ENCODE assay signal across 16 cellular contexts in the genomic region with DNA sequence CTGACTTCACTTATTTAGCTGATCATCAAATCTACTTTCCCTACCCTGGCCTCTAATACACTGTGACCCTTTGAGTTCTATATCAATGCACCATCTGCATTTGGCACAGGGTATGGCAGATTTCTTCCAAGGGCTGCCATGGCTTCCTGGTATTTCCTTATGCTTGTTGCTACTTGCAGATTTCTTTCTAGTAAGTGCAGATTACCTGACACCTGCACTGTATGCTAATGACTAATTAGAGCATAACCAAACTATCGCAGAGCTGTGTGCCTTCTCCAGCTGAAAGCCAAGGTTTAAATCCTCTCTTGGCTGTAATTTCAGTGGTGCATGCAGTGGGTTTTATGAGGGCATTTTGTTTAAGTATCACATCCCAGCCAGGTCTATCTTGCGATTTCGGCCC.
A peak's percentile ranks its signal among the peaks of the same experiment; 100 is the strongest.
DNase-seq lines count a peak whose midpoint lies in the region; FAIRE-seq and TF ChIP-seq lines count a peak whose summit lies in the region.
"Had no signal": no experiment of that assay in that cellular context is flagged by ENCODE, and none has a peak within 500 bp of the region (broad histone marks: within the 10 kb centered on the region; RNA-seq: fewer than 3 reads in every experiment).

No MANE protein-coding gene starts in this region.

- no peaks in the 10 kb centered on the region for H3K36me3 ChIP-seq in bronchial epithelial cell (ENCODE audit: control insufficient read depth, insufficient read depth, low read length)
- no peaks in the 10 kb centered on the region for H3K36me3 ChIP-seq in keratinocyte (ENCODE audit: control insufficient read depth in 2 of 2, extremely low read depth in 1 of 2, insufficient read depth in 2 of 2, low read length in 2 of 2)

- peak overlapping the region; percentile 47 for H3K4me2 ChIP-seq in keratinocyte (ENCODE audit: control insufficient read depth, extremely low read depth, insufficient read depth, low read depth, low read length)

- peak overlapping the region; percentile 38 for H2AFZ ChIP-seq in keratinocyte (ENCODE audit: control insufficient read depth, low read length)

- H3K79me2 ChIP-seq in keratinocyte (ENCODE audit: control insufficient read depth, insufficient read depth, low read length), result no peaks in the 10 kb centered on the region

- dilution Hi-C loops in keratinocyte (cut with MboI; ENCODE audit: extremely low pct_ligation_motif_present, low sequenced_read_pairs), result no loop called here

- no peaks in the 10 kb centered on the region for H3K9me1 ChIP-seq in keratinocyte (ENCODE audit: control insufficient read depth, extremely low read depth, insufficient read depth, low read length)

- H3K27ac ChIP-seq in keratinocyte (ENCODE audit: control insufficient read depth, insufficient read depth, low read length), result no peak overlapping the region
- H3K27ac ChIP-seq: C4-2B had no signal

- TF ChIP-seq CTCF in bronchial epithelial cell (IDR thresholded peaks at IDR 0.05; ENCODE audit: insufficient read depth, low read length, severe bottlenecking) (no peak), keratinocyte (optimal IDR thresholded peaks at IDR 0.05 in 1 of 3, IDR thresholded peaks at IDR 0.05 in 1 of 3, conservative IDR thresholded peaks at IDR 0.05 in 1 of 3; ENCODE audit: extremely low read depth in 1 of 3, insufficient read depth in 2 of 3, low read length in 3 of 3) (no peak)

- no peaks in the 10 kb centered on the region for H3K27me3 ChIP-seq in bronchial epithelial cell (ENCODE audit: control insufficient read depth, insufficient read depth, low read length)
- H3K27me3 ChIP-seq in keratinocyte (ENCODE audit: control insufficient read depth, extremely low read depth, insufficient read depth, low read length), result no peaks in the 10 kb centered on the region

- no peaks in the 10 kb centered on the region for H3K9me3 ChIP-seq in keratinocyte (ENCODE audit: control insufficient read depth, low read depth, low read length)
- H3K9me3 ChIP-seq: Caco-2 had no signal

- H3K4me3 ChIP-seq in bronchial epithelial cell (ENCODE audit: low read depth, low read length) (no peak overlapping the region), keratinocyte (ENCODE audit: control insufficient read depth in 2 of 3, extremely low read depth in 1 of 3, insufficient read depth in 2 of 3, low read depth in 1 of 3, low read length in 3 of 3) (no peak overlapping the region)

- no peak for FAIRE-seq in bronchial epithelial cell (lab: Jason Lieb, UNC)
- peak; percentile 89 for FAIRE-seq in keratinocyte (lab: Jason Lieb, UNC)
- FAIRE-seq: D721Med, G401.6, GM12891, GM19239, H1 had no signal

- DNase-seq in NCI-H82 (lab: John Stamatoyannopoulos, UW), result peak; percentile 39
- DNase-seq in NCI-H82 treated with DMSO at 0.1 percent for 48 hours (lab: John Stamatoyannopoulos, UW; ENCODE audit: unreplicated experiment), result no peak
- peak; percentile 60 for DNase-seq in DMS79 treated with DMSO at 0.1 percent for 48 hours (lab: John Stamatoyannopoulos, UW)
- peak; percentile 48 for DNase-seq in bronchial epithelial cell (ENCODE audit: low read depth)
- no peak for DNase-seq in keratinocyte (ENCODE audit: low read depth, low spot score)
- DNase-seq in AG08395 (ENCODE audit: low spot score), result no peak
- DNase-seq in Ammon's horn (ENCODE audit: low spot score), result no peak
- DNase-seq: Caco-2; CD4-positive, alpha-beta T cell; H9 had no signal

- H3K4me1 ChIP-seq in keratinocyte (ENCODE audit: control insufficient read depth, extremely low read depth, insufficient read depth, low read length), result peaks cover 17% of the 10 kb centered on the region
- H3K4me1 ChIP-seq: Caco-2 had no signal

- H4K20me1 ChIP-seq in keratinocyte (ENCODE audit: control insufficient read depth, extremely low read depth, insufficient read depth, low read length), result no peaks in the 10 kb centered on the region

- no peak overlapping the region for H3K9ac ChIP-seq in keratinocyte (ENCODE audit: control insufficient read depth, extremely low read depth, insufficient read depth, low read length)

Comparison
In these comparisons a context has a peak if more than half of its experiments do, and no peak if none do; other contexts are left out.
1. DNase-seq: peak in NCI-H82 (single experiment), DMS79 treated with DMSO at 0.1 percent for 48 hours (single experiment) and bronchial epithelial cell (single experiment); none in NCI-H82 treated with DMSO at 0.1 percent for 48 hours (single experiment), keratinocyte (single experiment), AG08395 (single experiment) and Ammon's horn (single experiment).